8 cellular contexts compared by ENCODE assay signal in the genomic region with DNA sequence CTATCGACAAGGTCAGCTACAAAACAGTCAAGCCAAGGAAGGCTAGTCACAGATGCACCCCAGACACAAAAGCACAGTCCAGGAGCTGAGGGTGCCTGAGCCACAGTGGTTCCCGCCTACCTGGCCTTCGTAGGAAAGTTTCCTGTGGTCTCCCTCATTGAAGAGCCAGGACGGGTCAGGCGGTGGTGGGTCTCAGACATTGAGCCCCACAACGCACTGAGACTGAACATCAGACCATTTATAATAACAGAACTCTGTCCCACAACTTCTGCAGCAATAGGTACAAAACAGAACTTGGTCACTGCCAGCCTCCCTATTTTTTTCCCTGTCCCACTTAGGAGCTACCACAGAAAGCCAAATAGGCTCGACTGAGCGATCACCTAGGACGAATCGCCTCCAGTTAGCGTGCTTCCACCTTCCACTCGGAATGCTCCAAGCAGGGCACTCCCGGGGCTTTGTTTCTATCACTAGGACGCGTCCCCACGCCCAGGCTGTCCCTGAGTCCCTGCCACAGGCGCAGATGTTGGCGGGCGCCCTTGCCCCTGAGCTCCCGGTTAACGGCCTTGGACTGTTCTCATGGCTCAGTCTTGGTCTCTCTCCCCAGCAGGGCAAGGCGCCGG. TPM values are rescaled to one million over a fixed set of nuclear protein-coding genes. Genes with fewer than 3 reads are reported as not detected.
DNase-seq lines count a peak whose midpoint lies in the region; ATAC-seq and TF ChIP-seq lines count a peak whose summit lies in the region.

No MANE protein-coding gene starts in this region.

- TF ChIP-seq POLR2A in GM18505 (IDR thresholded peaks at IDR 0.05; ENCODE audit: borderline replicate concordance, extremely low read depth, insufficient read depth, insufficient read length): no peak

- in situ Hi-C loops in GM13977 (cut with MboI; ENCODE audit: low pct_unique_long_range_greater_than_20kb, low sequenced_read_pairs, unreplicated experiment): no loop called here

- H3K4me1 Mint-ChIP-seq in CD14-positive monocyte: peaks cover 14% of the 10 kb centered on the region
- peaks cover 14% of the 10 kb centered on the region for H3K4me1 Mint-ChIP-seq in activated naive CD8-positive, alpha-beta T cell treated with anti-CD3 and anti-CD28 coated beads for 36 hours
- peaks cover 34% of the 10 kb centered on the region for H3K4me1 Mint-ChIP-seq in stimulated activated naive CD8-positive, alpha-beta T cell treated with anti-CD3 and anti-CD28 coated beads, Interleukin-15, amount 100 ng/mL, for 72 hours

- peak overlapping the region; percentile 94 to 97 for H3K4me3 Mint-ChIP-seq in CD14-positive monocyte
- H3K4me3 Mint-ChIP-seq in activated naive CD8-positive, alpha-beta T cell treated with anti-CD3 and anti-CD28 coated beads for 36 hours: peak overlapping the region; percentile 94
- H3K4me3 Mint-ChIP-seq in stimulated activated naive CD8-positive, alpha-beta T cell treated with anti-CD3 and anti-CD28 coated beads, Interleukin-15, amount 100 ng/mL, for 72 hours: peak overlapping the region; percentile 99

- H3K36me3 Mint-ChIP-seq in CD14-positive monocyte: peaks cover 33 to 41% of the 10 kb centered on the region in 2 donors
- peaks cover 50% of the 10 kb centered on the region for H3K36me3 Mint-ChIP-seq in activated naive CD8-positive, alpha-beta T cell treated with anti-CD3 and anti-CD28 coated beads for 36 hours

- peak overlapping the region; percentile 30 to 91 (median 81) for H3K27ac Mint-ChIP-seq in CD14-positive monocyte
- peak overlapping the region; percentile 94 for H3K27ac Mint-ChIP-seq in activated naive CD8-positive, alpha-beta T cell treated with anti-CD3 and anti-CD28 coated beads for 36 hours
- H3K27ac Mint-ChIP-seq in stimulated activated naive CD8-positive, alpha-beta T cell treated with anti-CD3 and anti-CD28 coated beads, Interleukin-15, amount 100 ng/mL, for 72 hours: peak overlapping the region; percentile 95 to 97

- intact Hi-C loops in CD14-positive monocyte (cut with micrococcal nuclease): no loop called here

- peaks cover 46 to 94% (median 86%) of the 10 kb centered on the region in 7 donors for H3K9me3 Mint-ChIP-seq in CD14-positive monocyte
- peaks cover 41% of the 10 kb centered on the region for H3K9me3 Mint-ChIP-seq in activated naive CD8-positive, alpha-beta T cell treated with anti-CD3 and anti-CD28 coated beads for 36 hours
- H3K9me3 Mint-ChIP-seq in stimulated activated naive CD8-positive, alpha-beta T cell treated with anti-CD3 and anti-CD28 coated beads, Interleukin-15, amount 100 ng/mL, for 72 hours: peaks cover 37 to 48% of the 10 kb centered on the region in 2 donors

- peaks cover 0 to 8% (median 2%) of the 10 kb centered on the region in 3 donors for H3K27me3 Mint-ChIP-seq in CD14-positive monocyte (ENCODE audit: low read depth in 3 of 3)
- H3K27me3 Mint-ChIP-seq in activated naive CD8-positive, alpha-beta T cell treated with anti-CD3 and anti-CD28 coated beads for 36 hours: no peaks in the 10 kb centered on the region
- no peaks in the 10 kb centered on the region for H3K27me3 Mint-ChIP-seq in stimulated activated naive CD8-positive, alpha-beta T cell treated with anti-CD3 and anti-CD28 coated beads, Interleukin-15, amount 100 ng/mL, for 72 hours

- TF ChIP-seq CTCF in CD14-positive monocyte (IDR thresholded peaks at IDR 0.05) (no peak), GM13977 (IDR thresholded peaks at IDR 0.05; ENCODE audit: extremely low read depth, insufficient read depth, missing control alignments) (no peak)

- peak; percentile 27 for ATAC-seq in HG02973 (IDR thresholded peaks at IDR 0.05; ENCODE audit: unreplicated experiment)
- ATAC-seq in stimulated activated naive CD8-positive, alpha-beta T cell treated with anti-CD3 and anti-CD28 coated beads, Interleukin-15, amount 100 ng/mL, for 72 hours: no peak
- ATAC-seq in GM18505 (IDR thresholded peaks at IDR 0.05; ENCODE audit: unreplicated experiment): no peak

- no peak for DNase-seq in CD14-positive monocyte (ENCODE audit: low spot score)
- no peak for DNase-seq in activated naive CD8-positive, alpha-beta T cell treated with anti-CD3 and anti-CD28 coated beads for 36 hours
- peak; percentile 22 for DNase-seq in iPS-NIHi11 (ENCODE audit: low spot score)
- DNase-seq in stimulated activated naive CD8-positive, alpha-beta T cell treated with anti-CD3 and anti-CD28 coated beads, Interleukin-15, amount 100 ng/mL, for 72 hours: no peak
- DNase-seq in kidney glomerular epithelial cell (lab: John Stamatoyannopoulos, UW): no peak
- no peak for DNase-seq in GM13977 (ENCODE audit: low spot score)

RNA-seq across cellular contexts. Expression of a gene that starts 0.6 kb away (rescaled TPM):
- 1 to 10 TPM; 1.5 to 2.2 TPM for polyA plus RNA-seq in CD14-positive monocyte
- total RNA-seq in activated naive CD8-positive, alpha-beta T cell treated with anti-CD3 and anti-CD28 coated beads for 36 hours: 10 to 100 TPM; 46.0 to 51.6 TPM

RNA-seq across cellular contexts. Expression of a gene that starts 45.2 kb away (rescaled TPM):
- 1 to 10 TPM; 5.8 to 9.0 TPM for polyA plus RNA-seq in CD14-positive monocyte
- total RNA-seq in activated naive CD8-positive, alpha-beta T cell treated with anti-CD3 and anti-CD28 coated beads for 36 hours: 10 to 100 TPM; 27.0 to 30.5 TPM

RNA-seq across cellular contexts. Expression of a gene that starts 50.7 kb away (rescaled TPM):
- polyA plus RNA-seq in CD14-positive monocyte: under 1 TPM; 0.05 to 0.25 TPM
- 1 to 10 TPM; 4.1 to 4.3 TPM for total RNA-seq in activated naive CD8-positive, alpha-beta T cell treated with anti-CD3 and anti-CD28 coated beads for 36 hours
